In the genomic region with DNA sequence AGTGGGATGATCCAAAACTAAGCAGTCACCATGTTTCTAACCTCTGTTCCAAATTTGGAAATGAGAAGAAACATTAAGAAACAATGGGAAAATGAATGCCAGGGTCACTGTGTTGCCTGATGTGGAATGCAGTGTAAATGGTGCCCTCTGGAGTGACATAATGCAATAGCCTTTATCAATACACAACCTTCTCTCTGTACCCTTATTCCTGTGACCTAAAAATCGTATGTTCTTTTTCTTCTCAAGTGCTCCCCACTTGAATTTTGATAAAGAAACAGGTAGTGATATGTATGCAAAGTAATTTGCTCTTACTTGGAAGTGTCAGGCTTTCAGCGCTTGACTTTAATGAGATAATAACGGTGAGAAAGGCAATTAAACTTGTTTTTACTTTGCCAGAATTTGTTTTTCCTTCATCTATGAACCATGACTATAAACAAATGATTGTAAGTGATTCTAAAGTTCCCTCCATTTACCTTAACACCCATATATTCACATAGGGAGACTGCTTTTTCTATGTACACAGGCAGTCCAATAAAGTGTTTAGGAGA, we compare ENCODE assay signal across 8 cellular contexts.
A peak's percentile ranks its signal among the peaks of the same experiment; 100 is the strongest.
DNase-seq lines count a peak whose midpoint lies in the region; ATAC-seq and TF ChIP-seq lines count a peak whose summit lies in the region.

No MANE protein-coding gene starts in this region.

- peak; percentile 38 for TF ChIP-seq CTCF in cardiac fibroblast (IDR thresholded peaks at IDR 0.05; ENCODE audit: low read depth, low read length)

- H3K4me3 ChIP-seq in cardiac fibroblast (replicated peaks in 1 of 2; ENCODE audit: low read depth in 2 of 2, low read length in 2 of 2), result no peak overlapping the region

- no peak overlapping the region for H3K4me3 Mint-ChIP-seq in naive B cell

- no peak overlapping the region for H3K27ac Mint-ChIP-seq in naive B cell
- no peak overlapping the region for H3K27ac Mint-ChIP-seq in activated naive CD4-positive, alpha-beta T cell treated with anti-CD3 and anti-CD28 coated beads, Interleukin-2, amount 50 U/mL, for 72 hours

- peaks cover 0 to 7% (median 0%) of the 10 kb centered on the region in 7 donors for H3K9me3 Mint-ChIP-seq in naive B cell
- peaks cover 11 to 18% of the 10 kb centered on the region in 2 donors for H3K9me3 Mint-ChIP-seq in activated naive CD4-positive, alpha-beta T cell treated with anti-CD3 and anti-CD28 coated beads, Interleukin-2, amount 50 U/mL, for 72 hours

- peak; percentile 23 for DNase-seq in EL
- peak; percentile 24 for DNase-seq in M059J (ENCODE audit: low read depth)
- peak; percentile 56 to 69 for DNase-seq in cardiac fibroblast (ENCODE audit: low read depth in 2 of 2)
- DNase-seq in naive B cell, result peak; percentile 8
- DNase-seq in activated naive CD4-positive, alpha-beta T cell treated with anti-CD3 and anti-CD28 coated beads, Interleukin-2, amount 50 U/mL, for 72 hours (ENCODE audit: low spot score in 2 of 2), result no peak
- DNase-seq in UCSD-AML1 (lab: John Stamatoyannopoulos, UW; ENCODE audit: unreplicated experiment), result no peak

- H3K4me1 Mint-ChIP-seq in naive B cell, result no peaks in the 10 kb centered on the region

- H3K36me3 Mint-ChIP-seq in naive B cell, result no peaks in the 10 kb centered on the region
- H3K36me3 Mint-ChIP-seq in activated naive CD4-positive, alpha-beta T cell treated with anti-CD3 and anti-CD28 coated beads, Interleukin-2, amount 50 U/mL, for 72 hours, result no peaks in the 10 kb centered on the region

- ATAC-seq in naive B cell (ENCODE audit: low read depth in 2 of 2), result no peak
- no peak for ATAC-seq in GM21367 (IDR thresholded peaks at IDR 0.05; ENCODE audit: unreplicated experiment)
- ATAC-seq in activated naive CD4-positive, alpha-beta T cell treated with anti-CD3 and anti-CD28 coated beads, Interleukin-2, amount 50 U/mL, for 72 hours, result no peak
- no peak for ATAC-seq in GM18502 (IDR thresholded peaks at IDR 0.05; ENCODE audit: poor library complexity, unreplicated experiment)

- peaks cover 0 to 19% (median 0%) of the 10 kb centered on the region in 3 donors for H3K27me3 Mint-ChIP-seq in naive B cell

Comparison
In these comparisons a context has a peak if more than half of its experiments do, and no peak if none do; other contexts are left out.
1. DNase-seq: peak in EL (single experiment), M059J (single experiment), cardiac fibroblast (2 of 2) and naive B cell (single experiment); none in activated naive CD4-positive, alpha-beta T cell treated with anti-CD3 and anti-CD28 coated beads, Interleukin-2, amount 50 U/mL, for 72 hours (0 of 2) and UCSD-AML1 (single experiment).